In genomic region chr3:171824076-171824475, GRCh38 we compare ENCODE assay signal across 27 cellular contexts. TPM values are rescaled to one million over a fixed set of nuclear protein-coding genes. Genes with fewer than 3 reads are reported as not detected.
DNase-seq lines count a peak whose midpoint lies in the region; ATAC-seq, FAIRE-seq and TF ChIP-seq lines count a peak whose summit lies in the region.
"Had no signal": no experiment of that assay in that cellular context is flagged by ENCODE, and none has a peak within 500 bp of the region (broad histone marks: within the 10 kb centered on the region; RNA-seq: fewer than 3 reads in every experiment).

No MANE protein-coding gene starts in this region.

- H3K4me3 ChIP-seq in A549 (no peak overlapping the region), right lobe of liver (no peak overlapping the region), Caco-2 (ENCODE audit: low read depth, low read length) (no peak overlapping the region)
- H3K4me3 ChIP-seq: dorsolateral prefrontal cortex, esophagus muscularis mucosa had no signal

- TF ChIP-seq POLR2A in A549 (IDR thresholded peaks at IDR 0.05; ENCODE audit: low read length), result no peak
- TF ChIP-seq POLR2A in right lobe of liver (IDR thresholded peaks at IDR 0.05), result no peak

- CTCF ChIA-PET in A549 (lab: Yijun Ruan, JAX), result no interaction called here
- CTCF ChIA-PET in Caco-2 (lab: Charles Lee), result no interaction called here

- ATAC-seq in A549, result no peak
- peak in 3 of 4 donors; percentile 22 to 33 (median 32) for ATAC-seq in right lobe of liver
- ATAC-seq in HG02981 (IDR thresholded peaks at IDR 0.05; ENCODE audit: unreplicated experiment), result no peak
- no peak for ATAC-seq in stimulated activated effector memory CD8-positive, alpha-beta T cell treated with anti-CD3 and anti-CD28 coated beads, Interleukin-12 subunit alpha, Interleukin-12 subunit beta, amount 100 ng/mL, for 72 hours
- ATAC-seq in effector memory CD8-positive, alpha-beta T cell (replicated peaks), result no peak
- ATAC-seq: left colon had no signal

- no peaks in the 10 kb centered on the region for H3K9me3 ChIP-seq in A549
- no peaks in the 10 kb centered on the region for H3K9me3 ChIP-seq in right lobe of liver
- no peaks in the 10 kb centered on the region for H3K9me3 ChIP-seq in Caco-2
- H3K9me3 ChIP-seq: esophagus muscularis mucosa had no signal

- H3K4me2 ChIP-seq in A549, result peak overlapping the region; percentile 87; the same call in 2 of the 3 replicates
- H3K4me2 ChIP-seq: KMS-11 had no signal

- H3K27ac ChIP-seq in A549, result peak overlapping the region; percentile 79 to 83; a peak in 5 of 6 replicates
- H3K27ac ChIP-seq in right lobe of liver, result no peak overlapping the region
- H3K27ac ChIP-seq: dorsolateral prefrontal cortex, esophagus muscularis mucosa, KMS-11 had no signal

- no peak for TF ChIP-seq EP300 in A549 (IDR thresholded peaks at IDR 0.05)

- no peaks in the 10 kb centered on the region for H3K27me3 Mint-ChIP-seq in Caco-2 (ENCODE audit: insufficient read depth, unreplicated experiment)
- H3K27me3 Mint-ChIP-seq in effector memory CD8-positive, alpha-beta T cell, result peaks cover 0 to 18% of the 10 kb centered on the region in 2 donors

- TF ChIP-seq RAD21 in A549 (conservative IDR thresholded peaks at IDR 0.05 in 1 of 2, IDR thresholded peaks at IDR 0.05 in 1 of 2), result no peak

- POLR2A ChIA-PET in A549 (lab: Yijun Ruan, JAX) (interaction anchor here (1.9 kb wide), 1 partner anchor 14 kb away, joined by 10 read pairs; the partner anchor contains the start of gene PLD1), Caco-2 (lab: Charles Lee) (no interaction called here)

- no peak for FAIRE-seq in A549 (lab: Jason Lieb, UNC)
- FAIRE-seq: urothelium cell line had no signal

- no peak overlapping the region for H3K4me3 Mint-ChIP-seq in stimulated activated effector memory CD8-positive, alpha-beta T cell treated with anti-CD3 and anti-CD28 coated beads, Interleukin-12 subunit alpha, Interleukin-12 subunit beta, amount 100 ng/mL, for 72 hours
- H3K4me3 Mint-ChIP-seq in Caco-2 (ENCODE audit: unreplicated experiment), result no peak overlapping the region
- no peak overlapping the region for H3K4me3 Mint-ChIP-seq in effector memory CD8-positive, alpha-beta T cell
- H3K4me3 Mint-ChIP-seq: activated B cell treated with CpG ODN at 0.5 μM for 24 hours; activated CD4-positive, alpha-beta memory T cell treated with anti-CD3 and anti-CD28 coated beads, Interleukin-2, amount 10 ng/mL, durations not matched to agents 7 days and 5 days; CD4-positive, CD25-positive, alpha-beta regulatory T cell had no signal

- no peak for TF ChIP-seq CTCF in A549 (IDR thresholded peaks at IDR 0.05)
- no peak for TF ChIP-seq CTCF in right lobe of liver (IDR thresholded peaks at IDR 0.05)
- TF ChIP-seq CTCF in Caco-2 (IDR thresholded peaks at IDR 0.05; ENCODE audit: insufficient read depth in 1 of 2, low read depth in 1 of 2, low read length in 1 of 2, severe bottlenecking in 1 of 2, unreplicated experiment in 1 of 2), result no peak

- H3K36me3 ChIP-seq in right lobe of liver (no peaks in the 10 kb centered on the region), Caco-2 (ENCODE audit: control insufficient read depth, insufficient read depth, low read length) (no peaks in the 10 kb centered on the region)
- H3K36me3 ChIP-seq: esophagus muscularis mucosa had no signal

- no peak overlapping the region for H3K27ac Mint-ChIP-seq in stimulated activated effector memory CD8-positive, alpha-beta T cell treated with anti-CD3 and anti-CD28 coated beads, Interleukin-12 subunit alpha, Interleukin-12 subunit beta, amount 100 ng/mL, for 72 hours
- H3K27ac Mint-ChIP-seq in Caco-2 (ENCODE audit: unreplicated experiment), result no peak overlapping the region
- no peak overlapping the region for H3K27ac Mint-ChIP-seq in effector memory CD8-positive, alpha-beta T cell
- H3K27ac Mint-ChIP-seq: activated B cell treated with CpG ODN at 0.5 μM for 24 hours; activated CD4-positive, alpha-beta memory T cell treated with anti-CD3 and anti-CD28 coated beads, Interleukin-2, amount 10 ng/mL, durations not matched to agents 7 days and 5 days; CD4-positive, CD25-positive, alpha-beta regulatory T cell had no signal

- H3K27me3 ChIP-seq in right lobe of liver, result no peaks in the 10 kb centered on the region
- no peaks in the 10 kb centered on the region for H3K27me3 ChIP-seq in Caco-2 (replicated peaks; ENCODE audit: control insufficient read depth, insufficient read depth, low read length)
- H3K27me3 ChIP-seq: dorsolateral prefrontal cortex, esophagus muscularis mucosa had no signal

- no peaks in the 10 kb centered on the region for H3K36me3 Mint-ChIP-seq in stimulated activated effector memory CD8-positive, alpha-beta T cell treated with anti-CD3 and anti-CD28 coated beads, Interleukin-12 subunit alpha, Interleukin-12 subunit beta, amount 100 ng/mL, for 72 hours
- no peaks in the 10 kb centered on the region for H3K36me3 Mint-ChIP-seq in Caco-2 (ENCODE audit: insufficient read depth, unreplicated experiment)
- peaks cover 6% of the 10 kb centered on the region for H3K36me3 Mint-ChIP-seq in effector memory CD8-positive, alpha-beta T cell (ENCODE audit: insufficient read depth)
- H3K36me3 Mint-ChIP-seq: CD4-positive, CD25-positive, alpha-beta regulatory T cell had no signal

- H3K9me3 Mint-ChIP-seq in stimulated activated effector memory CD8-positive, alpha-beta T cell treated with anti-CD3 and anti-CD28 coated beads, Interleukin-12 subunit alpha, Interleukin-12 subunit beta, amount 100 ng/mL, for 72 hours, result no peaks in the 10 kb centered on the region
- no peaks in the 10 kb centered on the region for H3K9me3 Mint-ChIP-seq in Caco-2 (ENCODE audit: unreplicated experiment)
- H3K9me3 Mint-ChIP-seq in effector memory CD8-positive, alpha-beta T cell, result no peaks in the 10 kb centered on the region
- H3K9me3 Mint-ChIP-seq: activated B cell treated with CpG ODN at 0.5 μM for 24 hours; activated CD4-positive, alpha-beta memory T cell treated with anti-CD3 and anti-CD28 coated beads, Interleukin-2, amount 10 ng/mL, durations not matched to agents 7 days and 5 days had no signal

- H3K4me1 ChIP-seq in A549 (peaks cover 47% of the 10 kb centered on the region), right lobe of liver (peaks cover 0 to 10% (median 4%) of the 10 kb centered on the region in 4 donors), Caco-2 (peaks cover 9% of the 10 kb centered on the region)

- intact Hi-C loops in right lobe of liver (cut with DNase I) (no loop called here), Caco-2 (cut with micrococcal nuclease; ENCODE audit: unreplicated experiment) (no loop called here)

- BruUV-seq in Caco-2 (replicated peaks; lab: Mats Ljungman, UMichigan), result no TSS peak

- H3K4me1 Mint-ChIP-seq in stimulated activated effector memory CD8-positive, alpha-beta T cell treated with anti-CD3 and anti-CD28 coated beads, Interleukin-12 subunit alpha, Interleukin-12 subunit beta, amount 100 ng/mL, for 72 hours, result peaks cover 38% of the 10 kb centered on the region
- H3K4me1 Mint-ChIP-seq in Caco-2 (ENCODE audit: low read depth, unreplicated experiment), result peaks cover 25% of the 10 kb centered on the region
- peaks cover 0 to 19% of the 10 kb centered on the region in 2 donors for H3K4me1 Mint-ChIP-seq in effector memory CD8-positive, alpha-beta T cell (ENCODE audit: low read depth in 2 of 2)
- H3K4me1 Mint-ChIP-seq: activated B cell treated with CpG ODN at 0.5 μM for 24 hours had no signal

- DNase-seq in A549 (ENCODE audit: low read depth in 1 of 2, low spot score in 1 of 2) (no peak), Kasumi-1 (lab: John Stamatoyannopoulos, UW) (peak; percentile 41 to 55), SKM-1 treated with dmso at 0.1 percent for 144 hours (lab: John Stamatoyannopoulos, UW; ENCODE audit: unreplicated experiment) (peak; percentile 26), right lobe of liver (no peak), Caco-2 (no peak)
- no peak for DNase-seq in stimulated activated effector memory CD8-positive, alpha-beta T cell treated with anti-CD3 and anti-CD28 coated beads, Interleukin-12 subunit alpha, Interleukin-12 subunit beta, amount 100 ng/mL, for 72 hours (ENCODE audit: low spot score in 2 of 2)
- no peak for DNase-seq in effector memory CD8-positive, alpha-beta T cell
- DNase-seq: activated B cell treated with CpG ODN at 0.5 μM for 24 hours; activated CD4-positive, alpha-beta memory T cell treated with anti-CD3 and anti-CD28 coated beads, Interleukin-2, amount 10 ng/mL, durations not matched to agents 7 days and 5 days; activated naive CD4-positive, alpha-beta T cell treated with Interleukin-2 at 50 U/mL for 16 hours; activated T-cell treated with anti-CD3 and anti-CD28 coated beads, Interleukin-2, amount 50 U/mL, for 1 hour; CD4-positive, CD25-positive, alpha-beta regulatory T cell; DND-41; dorsolateral prefrontal cortex; NCI-H1105 treated with DMSO at 0.1 percent for 48 hours; NCI-H82; stimulated activated CD4-positive, alpha-beta T cell treated with anti-CD3 and anti-CD28 coated beads, Interleukin-12 subunit alpha, Interleukin-12 subunit beta, amount 100 ng/mL, for 4 hours; stimulated activated CD8-positive, alpha-beta memory T cell treated with anti-CD3 and anti-CD28 coated beads, Interleukin-4, amount 100 ng/mL, for 48 hours; T-helper 1 cell had no signal

- 96% methylated on average over 6 of the region's 6 CpGs for WGBS in A549 (ENCODE audit: missing lambda C conversion rate)
- WGBS in right lobe of liver (ENCODE audit: insufficient coverage, low coverage, low lambda C conversion rate, missing lambda C conversion rate), result 54% methylated on average over 3 of the region's 6 CpGs

TF ChIP-seq in A549, 52 proteins besides CTCF, POLR2A, EP300 and RAD21 (continues in another document):
- TF ChIP-seq CBX2 (IDR thresholded peaks at IDR 0.05; ENCODE audit: borderline replicate concordance, low read depth), result no peak
- TF ChIP-seq RCOR1 (IDR thresholded peaks at IDR 0.05; ENCODE audit: low read depth, low read length), result no peak
- TF ChIP-seq SMC3 (IDR thresholded peaks at IDR 0.05), result no peak
- no peak for TF ChIP-seq TFCP2L1 (CRISPR knock-in tag; IDR thresholded peaks at IDR 0.05)
- TF ChIP-seq RFX5 (IDR thresholded peaks at IDR 0.05), result no peak
- TF ChIP-seq CEBPB (IDR thresholded peaks at IDR 0.05), result no peak
- TF ChIP-seq HOXB5 (CRISPR knock-in tag; IDR thresholded peaks at IDR 0.05), result no peak
- TF ChIP-seq HOXA7 (CRISPR knock-in tag; IDR thresholded peaks at IDR 0.05), result no peak

RNA-seq across cellular contexts. Expression of gene PLD1, which starts 13.8 kb away (rescaled TPM):
- polyA plus RNA-seq in A549 (2011; rRNA removed) (26.6 and 27.2 TPM in 2 replicates), A549 (2017; fragmentation: RNase III; extraction: RNeasy Plus Mini Kit Qiagen cat#74134 plus additional on column Dnase treatment) (5.2 to 7.3 TPM (median 6.6 TPM) in 3 replicates)
- 4.6 and 6.0 TPM in 2 replicates for polyA plus RNA-seq in A549 (2012; cell fraction: cytosol; rRNA removed)
- polyA plus RNA-seq in A549 (2012; cell fraction: nucleus; rRNA removed), result 7.7 and 16.9 TPM in 2 replicates
- 36.8 and 43.7 TPM in 2 replicates for polyA minus RNA-seq in A549 (2011; rRNA and poly(A)+ RNA removed)
- total RNA-seq in right lobe of liver (10 to 100 TPM; 13.3 to 29.9 (median 18.5) TPM), Caco-2 (2022) (5.3 and 5.5 TPM in 2 replicates)
- total RNA-seq: activated B cell treated with CpG ODN at 0.5 μM for 24 hours had no signal

RNA-seq across cellular contexts. Expression of gene TMEM212, which starts 19.1 kb away (rescaled TPM):
- polyA plus RNA-seq in A549 (2011; rRNA removed), result not detected in 2 replicates
- polyA plus RNA-seq in A549 (2012; cell fraction: cytosol; rRNA removed), result not detected in 2 replicates
- polyA plus RNA-seq in A549 (2012; cell fraction: nucleus; rRNA removed), result not detected in 2 replicates
- not detected in 3 replicates for polyA plus RNA-seq in A549 (2017; fragmentation: RNase III; extraction: RNeasy Plus Mini Kit Qiagen cat#74134 plus additional on column Dnase treatment)
- polyA minus RNA-seq in A549 (2011; rRNA and poly(A)+ RNA removed), result not detected in 2 replicates
- not detected for total RNA-seq in right lobe of liver
- total RNA-seq in Caco-2 (2022), result not detected in 2 replicates
- total RNA-seq: activated B cell treated with CpG ODN at 0.5 μM for 24 hours; activated CD4-positive, alpha-beta memory T cell treated with anti-CD3 and anti-CD28 coated beads, Interleukin-2, amount 10 ng/mL, durations not matched to agents 7 days and 5 days; cardiac septum; CD4-positive, CD25-positive, alpha-beta regulatory T cell; esophagus muscularis mucosa; left colon; mononuclear cell; renal cortical epithelial cell had no signal
- polyA plus RNA-seq: CD4-positive, CD25-positive, alpha-beta regulatory T cell had no signal

Comparison
In these comparisons a context has a peak if more than half of its experiments do, and no peak if none do; other contexts are left out.
1. ATAC-seq: peak in right lobe of liver (3 of 4); none in A549 (0 of 2), HG02981 (single experiment), stimulated activated effector memory CD8-positive, alpha-beta T cell treated with anti-CD3 and anti-CD28 coated beads, Interleukin-12 subunit alpha, Interleukin-12 subunit beta, amount 100 ng/mL, for 72 hours (single experiment) and effector memory CD8-positive, alpha-beta T cell (single experiment).
2. DNase-seq: peak in Kasumi-1 (2 of 2) and SKM-1 treated with dmso at 0.1 percent for 144 hours (single experiment); none in A549 (0 of 2), right lobe of liver (0 of 3), stimulated activated effector memory CD8-positive, alpha-beta T cell treated with anti-CD3 and anti-CD28 coated beads, Interleukin-12 subunit alpha, Interleukin-12 subunit beta, amount 100 ng/mL, for 72 hours (0 of 2), Caco-2 (0 of 2) and effector memory CD8-positive, alpha-beta T cell (0 of 3).
3. H3K27ac ChIP-seq: peak in A549 (2 of 2); none in right lobe of liver (0 of 3).